16 cellular contexts compared by ENCODE assay signal in the genomic region with DNA sequence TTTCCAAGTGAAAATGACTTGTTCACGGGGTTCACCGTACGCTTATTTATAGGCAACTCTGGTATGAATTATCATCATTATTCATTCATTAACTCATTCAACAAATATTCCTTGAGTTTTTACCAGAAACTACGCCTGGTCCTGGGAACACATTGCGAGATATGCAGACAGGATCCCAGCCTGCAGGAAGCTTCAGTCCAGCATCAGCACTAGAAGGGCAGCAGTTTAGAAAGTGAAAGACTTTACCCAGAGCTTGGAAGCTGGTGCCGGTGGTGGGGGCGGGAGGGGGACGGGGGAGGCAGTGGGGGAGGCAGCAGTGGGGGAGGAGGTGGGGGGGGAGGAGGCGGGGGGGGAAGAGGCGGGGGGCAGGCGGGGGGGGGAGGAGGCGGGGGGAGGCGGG.
"Had no signal": no experiment of that assay in that cellular context is flagged by ENCODE, and none has a peak within 500 bp of the region (broad histone marks: within the 10 kb centered on the region; RNA-seq: fewer than 3 reads in every experiment).

No MANE protein-coding gene starts in this region.

- ATAC-seq: left lung; naive thymus-derived CD4-positive, alpha-beta T cell; stimulated activated effector memory CD8-positive, alpha-beta T cell treated with anti-CD3 and anti-CD28 coated beads, Interleukin-12 subunit alpha, Interleukin-12 subunit beta, amount 100 ng/mL, for 72 hours had no signal

- H3K4me1 ChIP-seq: adrenal gland, left lung had no signal

- H3K36me3 ChIP-seq: adrenal gland, cardiac muscle cell, left lung, ovary had no signal

- H3K4me3 ChIP-seq: adrenal gland, cardiac muscle cell, left lung, ovary had no signal

- DNase-seq: activated CD4-positive, alpha-beta T cell treated with anti-CD3 and anti-CD28 coated beads, Interleukin-2, amount 50 U/mL, for 4 hours; activated CD4-positive, CD25-positive, alpha-beta regulatory T cell treated with anti-CD3 and anti-CD28 coated beads, Interleukin-2, amount 50 U/mL, for 72 hours; activated effector memory CD4-positive, alpha-beta T cell treated with Interleukin-2 at 50 U/mL for 16 hours; activated naive CD4-positive, alpha-beta T cell treated with anti-CD3 and anti-CD28 coated beads, Interleukin-2, amount 50 U/mL, for 16 hours; activated T-cell treated with anti-CD3 and anti-CD28 coated beads, Interleukin-2, amount 50 U/mL, for 24 hours; adrenal gland; hippocampal formation; left lung; mammary epithelial cell; naive thymus-derived CD4-positive, alpha-beta T cell; stimulated activated CD4-positive, alpha-beta T cell treated with anti-CD3 and anti-CD28 coated beads, Interleukin-12 subunit alpha, Interleukin-12 subunit beta, amount 100 ng/mL, for 4 hours; stimulated activated CD4-positive, alpha-beta T cell treated with anti-CD3 and anti-CD28 coated beads, Interleukin-2, amount 100 ng/mL, for 24 hours had no signal

- H3K27ac ChIP-seq: adrenal gland, cardiac muscle cell, epithelial cell of prostate, left lung, ovary had no signal

- H3K9me3 ChIP-seq: adrenal gland, left lung, ovary had no signal

- H3K27me3 ChIP-seq: left lung, ovary had no signal
